Comparison of ENCODE assay signal across 15 cellular contexts in the genomic region with DNA sequence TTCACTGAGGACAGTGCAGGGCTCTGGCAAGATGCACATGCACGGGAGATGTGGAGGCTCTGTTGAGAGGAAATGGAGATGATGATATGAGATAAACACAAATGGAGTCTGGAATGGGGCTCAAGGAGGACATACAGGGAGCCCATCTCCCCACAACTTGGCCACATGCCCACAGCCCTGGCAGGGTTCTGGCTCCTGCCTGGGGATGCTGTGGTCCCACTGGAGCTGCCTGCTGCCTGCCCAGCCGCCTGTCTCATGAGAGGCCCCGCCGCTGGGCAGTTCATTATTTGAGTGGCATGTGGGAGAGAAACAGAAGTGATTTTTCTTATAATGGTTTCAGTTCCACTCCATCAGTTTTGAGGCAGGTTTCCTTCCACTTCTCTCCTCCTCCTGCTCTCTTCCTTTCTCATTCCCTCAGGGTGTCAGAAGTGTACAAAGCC.
DNase-seq lines count a peak whose midpoint lies in the region; ATAC-seq, FAIRE-seq and TF ChIP-seq lines count a peak whose summit lies in the region.
"Had no signal": no experiment of that assay in that cellular context is flagged by ENCODE, and none has a peak within 500 bp of the region (broad histone marks: within the 10 kb centered on the region; RNA-seq: fewer than 3 reads in every experiment).

No MANE protein-coding gene starts in this region.

- no peak overlapping the region for H2AFZ ChIP-seq in H1 (ENCODE audit: low read length)

- H3K27ac ChIP-seq in BLaER1 (peak overlapping the region; percentile 58), H1 (ENCODE audit: low read depth, low read length) (no peak overlapping the region)

- TF ChIP-seq CTCF in GM12865 (IDR thresholded peaks at IDR 0.05; ENCODE audit: insufficient read depth, low read depth, low read length, missing control alignments): no peak
- TF ChIP-seq CTCF in H1 (IDR thresholded peaks at IDR 0.05; ENCODE audit: control extremely low read depth in 1 of 3, insufficient read depth in 1 of 3, low read depth in 1 of 3, low read length in 3 of 3): no peak

- peak overlapping the region; percentile 43; the same call in 1 of the 2 replicates for H3K4me3 ChIP-seq in BLaER1
- H3K4me3 ChIP-seq in GM12865 (ENCODE audit: low read depth, low read length): no peak overlapping the region; the same call in 1 of the 2 replicates
- no peak overlapping the region for H3K4me3 ChIP-seq in H1 (ENCODE audit: extremely low read depth in 1 of 4, insufficient read depth in 2 of 4, low read depth in 3 of 4, low read length in 4 of 4)
- H3K4me3 ChIP-seq: heart right ventricle had no signal

- H3K9ac ChIP-seq in BLaER1 (peak overlapping the region; percentile 28; the same call in 1 of the 2 replicates), H1 (replicated peaks in 1 of 4; ENCODE audit: extremely low read depth in 1 of 4, low read depth in 3 of 4, low read length in 3 of 4) (no peak overlapping the region)

- no peak overlapping the region for H2BK15ac ChIP-seq in H1 (ENCODE audit: low read length)

- DNase-seq in GM12865 (ENCODE audit: low read depth): peak; percentile 74
- peak; percentile 36 for DNase-seq in MV-4-11 (lab: John Stamatoyannopoulos, UW)
- no peak for DNase-seq in H1 (ENCODE audit: low read depth in 1 of 2, low spot score in 2 of 2)
- no peak for DNase-seq in NCI-H1092 (lab: John Stamatoyannopoulos, UW)
- DNase-seq in stimulated activated CD4-positive, alpha-beta T cell treated with anti-CD3 and anti-CD28 coated beads, Interleukin-4, amount 100 ng/mL, for 4 hours: no peak
- DNase-seq in RCC 7860 (ENCODE audit: low spot score): no peak
- DNase-seq: Caco-2; HFFc6; left ventricle myocardium superior; NCI-H2171 treated with DMSO at 0.1 percent for 48 hours; stimulated activated naive CD4-positive, alpha-beta T cell; T1000 had no signal

- H3K4me2 ChIP-seq in BLaER1 (peak overlapping the region; percentile 83), H1 (ENCODE audit: insufficient read depth in 1 of 2, low read depth in 2 of 2, low read length in 2 of 2) (no peak overlapping the region)

- 0 out of 2 replicates have a peak overlapping the region, but pooled peaks have one; percentile 76 for H4K8ac ChIP-seq in H1 (ENCODE audit: extremely low read depth, insufficient read depth, low read length)

- no peak overlapping the region for H3K23ac ChIP-seq in H1 (ENCODE audit: insufficient read length)

- H2BK12ac ChIP-seq in H1 (ENCODE audit: low read depth, low read length): no peak overlapping the region

- H3K36me3 ChIP-seq in BLaER1 (peaks cover 27% of the 10 kb centered on the region), H1 (ENCODE audit: control insufficient read depth in 2 of 4, insufficient read depth in 4 of 4, low read length in 3 of 4) (no peaks in the 10 kb centered on the region)

- H3K14ac ChIP-seq in H1 (ENCODE audit: insufficient read length): no peak overlapping the region

- H3K9me3 ChIP-seq in BLaER1 (peaks cover 5% of the 10 kb centered on the region), H1 (ENCODE audit: insufficient read depth in 2 of 2, low read depth in 1 of 2, low read length in 1 of 2) (no peaks in the 10 kb centered on the region)
- H3K9me3 ChIP-seq: Caco-2, heart right ventricle had no signal

- H4K91ac ChIP-seq in H1 (replicated peaks; ENCODE audit: insufficient read length, low read length): no peak overlapping the region

- no peaks in the 10 kb centered on the region for H3K27me3 ChIP-seq in BLaER1
- H3K27me3 ChIP-seq in H1 (replicated peaks in 1 of 4; ENCODE audit: control insufficient read depth in 3 of 4, extremely low read depth in 1 of 4, insufficient read depth in 3 of 4, low read length in 3 of 4): no peaks in the 10 kb centered on the region
- H3K27me3 ChIP-seq: heart right ventricle had no signal

- H3K4me1 ChIP-seq in BLaER1: peaks cover 99% of the 10 kb centered on the region
- no peaks in the 10 kb centered on the region for H3K4me1 ChIP-seq in H1 (replicated peaks in 1 of 4; ENCODE audit: control insufficient read depth in 3 of 4, insufficient read depth in 4 of 4, low read length in 3 of 4)
- H3K4me1 ChIP-seq: Caco-2 had no signal

- no peak overlapping the region for H2BK5ac ChIP-seq in H1 (ENCODE audit: low read depth, low read length)

- no peaks in the 10 kb centered on the region; a peak in 1 of 4 replicates for H3K79me2 ChIP-seq in H1 (ENCODE audit: control insufficient read depth in 1 of 2, insufficient read depth in 2 of 2, low read length in 2 of 2)

- ATAC-seq in GM18907 (IDR thresholded peaks at IDR 0.05; ENCODE audit: unreplicated experiment): no peak
- ATAC-seq: heart right ventricle, left ventricle myocardium superior had no signal

- no peak overlapping the region for H3K56ac ChIP-seq in H1 (replicated peaks; ENCODE audit: insufficient read length, low read depth, low read length)

- no peaks in the 10 kb centered on the region for H3K23me2 ChIP-seq in H1 (ENCODE audit: low read depth, low read length)

- no peak overlapping the region for H3K4ac ChIP-seq in H1 (replicated peaks; ENCODE audit: insufficient read length, low read depth, low read length)

- CTCF ChIA-PET in H1 (lab: Charles Lee; ENCODE audit: partially characterized antibody): interaction anchor here (1.3 to 7.1 kb wide), 3 partner anchors 9 to 16 kb away, joined by 3 to 33 read pairs (median 22); no protein-coding TSS in a partner anchor

- no peak overlapping the region for H2BK20ac ChIP-seq in H1 (ENCODE audit: low read length)

- peaks cover 4% of the 10 kb centered on the region; the same call in 1 of the 2 replicates for H3K79me1 ChIP-seq in H1 (ENCODE audit: low read depth, low read length)

- H4K5ac ChIP-seq in H1 (ENCODE audit: insufficient read length, low read depth, low read length): no peak overlapping the region

- H3K18ac ChIP-seq in H1 (ENCODE audit: extremely low read depth, low read length): no peak overlapping the region

- TF ChIP-seq POLR2A in H1 (IDR thresholded peaks at IDR 0.05; ENCODE audit: control extremely low read depth in 1 of 2, low read depth in 2 of 2, low read length in 2 of 2): no peak

- no peak for TF ChIP-seq RAD21 in H1 (IDR thresholded peaks at IDR 0.05 in 1 of 2, conservative IDR thresholded peaks at IDR 0.05 in 1 of 2; ENCODE audit: low read depth in 2 of 2, low read length in 2 of 2)

- no peak overlapping the region for H2BK120ac ChIP-seq in H1 (replicated peaks; ENCODE audit: low read depth, low read length)

- POLR2A ChIA-PET in H1 (lab: Charles Lee; ENCODE audit: partially characterized antibody): no interaction called here

- H4K20me1 ChIP-seq in BLaER1 (no peaks in the 10 kb centered on the region; the same call in 1 of the 2 replicates), H1 (replicated peaks in 1 of 2; ENCODE audit: control insufficient read depth in 1 of 2, insufficient read depth in 2 of 2, low read length in 2 of 2) (no peaks in the 10 kb centered on the region)

- WGBS in H1 (ENCODE audit: extremely low coverage in 1 of 2, insufficient coverage in 1 of 2, insufficient read length in 1 of 2, insufficient replicate concordance in 2 of 2, low coverage in 1 of 2, low lambda C conversion rate in 2 of 2, missing lambda C conversion rate in 1 of 2), 2 experiments: 87% methylated on average over 4 of the region's 4 CpGs; no CpG with 5 or more reads in 1 of the 2 experiments

- no peak for TF ChIP-seq EP300 in H1 (IDR thresholded peaks at IDR 0.05; ENCODE audit: borderline replicate concordance in 1 of 2, low read depth in 2 of 2, low read length in 2 of 2)

- H2AK5ac ChIP-seq in H1 (ENCODE audit: low read depth, low read length): no peak overlapping the region

- FAIRE-seq in H1 (lab: Jason Lieb, UNC) (no peak), RCC 7860 (lab: Jason Lieb, UNC) (no peak)

TF ChIP-seq in H1, 55 proteins besides CTCF, POLR2A, EP300 and RAD21 (continues in another document):
- TF ChIP-seq PHF8 (conservative IDR thresholded peaks at IDR 0.05; ENCODE audit: low read depth, low read length): no peak
- TF ChIP-seq TAF1 (IDR thresholded peaks at IDR 0.05; ENCODE audit: low read depth, low read length): no peak
- TF ChIP-seq RXRA (IDR thresholded peaks at IDR 0.05; ENCODE audit: insufficient read depth, low read depth, low read length): no peak
- TF ChIP-seq NRF1 (IDR thresholded peaks at IDR 0.05; ENCODE audit: low read depth, low read length): no peak
- no peak for TF ChIP-seq RNF2 (IDR thresholded peaks at IDR 0.05; ENCODE audit: borderline replicate concordance, low read depth, low read length, missing control alignments, poor library complexity, severe bottlenecking)
- TF ChIP-seq SRF (IDR thresholded peaks at IDR 0.05; ENCODE audit: low read depth, low read length): no peak
- TF ChIP-seq TEAD4 (IDR thresholded peaks at IDR 0.05; ENCODE audit: low read depth, low read length): no peak
- no peak for TF ChIP-seq EZH2 (IDR thresholded peaks at IDR 0.05; ENCODE audit: low read depth, low read length, severe bottlenecking)
- TF ChIP-seq, protein P1, sequence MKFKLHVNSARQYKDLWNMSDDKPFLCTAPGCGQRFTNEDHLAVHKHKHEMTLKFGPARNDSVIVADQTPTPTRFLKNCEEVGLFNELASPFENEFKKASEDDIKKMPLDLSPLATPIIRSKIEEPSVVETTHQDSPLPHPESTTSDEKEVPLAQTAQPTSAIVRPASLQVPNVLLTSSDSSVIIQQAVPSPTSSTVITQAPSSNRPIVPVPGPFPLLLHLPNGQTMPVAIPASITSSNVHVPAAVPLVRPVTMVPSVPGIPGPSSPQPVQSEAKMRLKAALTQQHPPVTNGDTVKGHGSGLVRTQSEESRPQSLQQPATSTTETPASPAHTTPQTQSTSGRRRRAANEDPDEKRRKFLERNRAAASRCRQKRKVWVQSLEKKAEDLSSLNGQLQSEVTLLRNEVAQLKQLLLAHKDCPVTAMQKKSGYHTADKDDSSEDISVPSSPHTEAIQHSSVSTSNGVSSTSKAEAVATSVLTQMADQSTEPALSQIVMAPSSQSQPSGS (IDR thresholded peaks at IDR 0.05; ENCODE audit: low read length): no peak
- TF ChIP-seq CBX5 (IDR thresholded peaks at IDR 0.05; ENCODE audit: low read depth, low read length): no peak

Comparison
In these comparisons a context has a peak if more than half of its experiments do, and no peak if none do; other contexts are left out.
1. DNase-seq: peak in GM12865 (single experiment) and MV-4-11 (single experiment); none in H1 (0 of 2), NCI-H1092 (single experiment), stimulated activated CD4-positive, alpha-beta T cell treated with anti-CD3 and anti-CD28 coated beads, Interleukin-4, amount 100 ng/mL, for 4 hours (0 of 2) and RCC 7860 (single experiment).